In the genomic region with DNA sequence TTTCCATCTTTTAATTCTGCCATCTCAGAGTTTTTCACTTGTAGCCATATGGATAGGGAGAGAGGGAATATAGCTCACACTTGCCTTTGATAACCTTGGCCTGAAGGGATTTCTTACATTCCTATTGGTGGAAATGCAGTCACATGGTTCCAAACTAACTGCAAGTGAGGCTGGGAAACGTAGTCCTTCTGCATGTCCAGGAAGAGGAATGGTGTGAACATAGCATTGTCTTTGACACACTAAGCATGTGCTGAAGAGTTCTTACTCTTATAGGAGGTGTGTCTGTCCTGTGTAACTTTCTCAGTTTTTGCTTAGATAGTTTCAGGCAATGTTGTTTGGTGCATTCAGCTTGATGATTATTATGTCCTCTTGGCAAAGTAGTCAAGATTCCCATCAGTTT, we compare ENCODE assay signal across 1 cellular context.
TF ChIP-seq lines count a peak whose summit lies in the region.

No MANE protein-coding gene starts in this region.

TF ChIP-seq in K562, 482 proteins besides CTCF, POLR2A, EP300 and RAD21:
- TF ChIP-seq HCFC1 (IDR thresholded peaks at IDR 0.05; ENCODE audit: low read depth, low read length): peak; percentile 67
- TF ChIP-seq, protein P1, sequence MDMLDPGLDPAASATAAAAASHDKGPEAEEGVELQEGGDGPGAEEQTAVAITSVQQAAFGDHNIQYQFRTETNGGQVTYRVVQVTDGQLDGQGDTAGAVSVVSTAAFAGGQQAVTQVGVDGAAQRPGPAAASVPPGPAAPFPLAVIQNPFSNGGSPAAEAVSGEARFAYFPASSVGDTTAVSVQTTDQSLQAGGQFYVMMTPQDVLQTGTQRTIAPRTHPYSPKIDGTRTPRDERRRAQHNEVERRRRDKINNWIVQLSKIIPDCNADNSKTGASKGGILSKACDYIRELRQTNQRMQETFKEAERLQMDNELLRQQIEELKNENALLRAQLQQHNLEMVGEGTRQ (CRISPR knock-in tag; IDR thresholded peaks at IDR 0.05): peak; percentile 86
- TF ChIP-seq RAD51 (IDR thresholded peaks at IDR 0.05; ENCODE audit: borderline replicate concordance, low read depth): peak; percentile 78
- peak; percentile 75 for TF ChIP-seq ZNF143 (CRISPR knock-in tag; IDR thresholded peaks at IDR 0.05)
- TF ChIP-seq SIX5 (IDR thresholded peaks at IDR 0.05; ENCODE audit: borderline replicate concordance in 1 of 2, insufficient read depth in 1 of 2, low read depth in 1 of 2, low read length in 2 of 2): peak; percentile 30 to 37; a peak in 2 of 4 replicates
- TF ChIP-seq ELF1 (tag; IDR thresholded peaks at IDR 0.05): 0 out of 2 replicates have a peak, but pooled peaks have one; percentile 23
- peak; percentile 61 for TF ChIP-seq L3MBTL2 (IDR thresholded peaks at IDR 0.05)
- TF ChIP-seq, protein P2, sequence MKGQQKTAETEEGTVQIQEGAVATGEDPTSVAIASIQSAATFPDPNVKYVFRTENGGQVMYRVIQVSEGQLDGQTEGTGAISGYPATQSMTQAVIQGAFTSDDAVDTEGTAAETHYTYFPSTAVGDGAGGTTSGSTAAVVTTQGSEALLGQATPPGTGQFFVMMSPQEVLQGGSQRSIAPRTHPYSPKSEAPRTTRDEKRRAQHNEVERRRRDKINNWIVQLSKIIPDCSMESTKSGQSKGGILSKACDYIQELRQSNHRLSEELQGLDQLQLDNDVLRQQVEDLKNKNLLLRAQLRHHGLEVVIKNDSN (CRISPR knock-in tag; IDR thresholded peaks at IDR 0.05): peak; percentile 84
